Comparison of ENCODE assay signal across 8 cellular contexts in genomic region chr1:86396503-86396900, GRCh38. TPM values are rescaled to one million over a fixed set of nuclear protein-coding genes. Genes with fewer than 3 reads are reported as not detected.
DNase-seq lines count a peak whose midpoint lies in the region; ATAC-seq, FAIRE-seq and TF ChIP-seq lines count a peak whose summit lies in the region.

No MANE protein-coding gene starts in this region.

- intact Hi-C loops in GM12878 (cut with micrococcal nuclease; ENCODE audit: unreplicated experiment), result no loop called here

- TF ChIP-seq EP300 in GM12878 (IDR thresholded peaks at IDR 0.05; ENCODE audit: borderline replicate concordance in 1 of 2, control insufficient read depth in 1 of 2, low read depth in 2 of 2, low read length in 2 of 2), result no peak

- TF ChIP-seq CTCF in GM12878 (IDR thresholded peaks at IDR 0.05 in 2 of 3, conservative IDR thresholded peaks at IDR 0.05 in 1 of 3; ENCODE audit: control insufficient read depth in 2 of 3, extremely low read depth in 1 of 3, insufficient read depth in 1 of 3, low read depth in 3 of 3, low read length in 3 of 3), result no peak

- no TSS peak for BruUV-seq in GM12878 (replicated peaks; lab: Mats Ljungman, UMichigan)

- peaks cover 32% of the 10 kb centered on the region for H3K4me1 Mint-ChIP-seq in memory B cell

- no peaks in the 10 kb centered on the region for H3K27me3 Mint-ChIP-seq in memory B cell

- RAD21 ChIA-PET in GM12878 (lab: Charles Lee; ENCODE audit: unreplicated experiment), result interaction anchor here (0.7 to 2.3 kb wide), 6 partner anchors 11 to 100 kb away, joined by 3 to 8 read pairs (median 5); no protein-coding TSS in a partner anchor

- ATAC-seq in GM21381 (IDR thresholded peaks at IDR 0.05; ENCODE audit: unreplicated experiment), result peak; percentile 18
- peak; percentile 13 for ATAC-seq in GM12878
- peak; percentile 31 for ATAC-seq in memory B cell (ENCODE audit: low read depth)

- H3K36me3 Mint-ChIP-seq in memory B cell, result no peaks in the 10 kb centered on the region

- 0% methylated on average over 9 of the region's 9 CpGs for WGBS in GM12878 (ENCODE audit: insufficient coverage, insufficient replicate concordance, low lambda C conversion rate, missing lambda C conversion rate)

- no peak for FAIRE-seq in GM12878 (lab: Jason Lieb, UNC)

- POLR2A ChIA-PET in GM12878 (lab: Charles Lee), result interaction anchor here (1.5 kb wide), 1 partner anchor 308 kb away, joined by 5 read pairs; the partner anchor contains the start of gene SH3GLB1

- CTCF ChIA-PET in GM12878 (lab: Yijun Ruan, JAX), result interaction anchor here (0.8 to 2.6 kb wide), 7 partner anchors 11 to 105 kb away, joined by 4 to 13 read pairs (median 7); no protein-coding TSS in a partner anchor

- no peaks in the 10 kb centered on the region for H3K9me3 Mint-ChIP-seq in memory B cell

- SMC1A ChIA-PET in GM12878 (lab: Charles Lee; ENCODE audit: uncharacterized antibody, unreplicated experiment), result interaction anchor here (0.6 to 4.4 kb wide), 6 partner anchors 9 to 427 kb away, joined by 3 to 20 read pairs (median 4); partner anchors contain the start of gene SH3GLB1

- H3K27me3 ChIP-seq in HUES6 (ENCODE audit: control insufficient read depth, insufficient read depth, low read length) (no peaks in the 10 kb centered on the region; the same call in 1 of the 2 replicates), GM12878 (replicated peaks in 1 of 2; ENCODE audit: control insufficient read depth in 2 of 2, insufficient read depth in 2 of 2, low read length in 1 of 2) (no peaks in the 10 kb centered on the region)

- no peaks in the 10 kb centered on the region for H3K36me3 ChIP-seq in HUES6 (ENCODE audit: control insufficient read depth, insufficient read depth, low read length)
- H3K36me3 ChIP-seq in GM12878 (ENCODE audit: control insufficient read depth in 2 of 2, insufficient read depth in 2 of 2, low read length in 1 of 2), result no peaks in the 10 kb centered on the region

- H3K27ac ChIP-seq in HUES6 (ENCODE audit: low read depth, low read length) (peak overlapping the region; percentile 59; the same call in 1 of the 2 replicates), GM12878 (ENCODE audit: control insufficient read depth, insufficient read depth) (peak overlapping the region; percentile 54)

- peak overlapping the region; percentile 97 for H2AFZ ChIP-seq in GM12878 (ENCODE audit: control insufficient read depth, low read depth, low read length)

- no peaks in the 10 kb centered on the region for H4K20me1 ChIP-seq in GM12878 (ENCODE audit: control insufficient read depth, insufficient read depth)

- H3K9ac ChIP-seq in HUES6 (ENCODE audit: low read length) (peak overlapping the region; percentile 84), GM12878 (ENCODE audit: control insufficient read depth, insufficient read depth, low read length) (peak overlapping the region; percentile 59)

- TF ChIP-seq RAD21 in GM12878 (IDR thresholded peaks at IDR 0.05; ENCODE audit: insufficient read depth, low read depth, low read length), result no peak

- peak overlapping the region; percentile 93 for H3K4me2 ChIP-seq in GM12878 (ENCODE audit: control insufficient read depth, insufficient read depth)

- peaks cover 5% of the 10 kb centered on the region for H3K79me2 ChIP-seq in GM12878 (ENCODE audit: control insufficient read depth, insufficient read depth, low read length)

- H3K27ac Mint-ChIP-seq in memory B cell, result peak overlapping the region; percentile 97

- no peak for TF ChIP-seq POLR2A in GM12878 (IDR thresholded peaks at IDR 0.05; ENCODE audit: low read depth, low read length)

- DNase-seq in CMK (ENCODE audit: low read depth) (peak; percentile 9), GM12878 (ENCODE audit: low read depth, low spot score) (no peak), memory B cell (ENCODE audit: low spot score in 2 of 2) (peak in 1 of 2 donors; percentile 16), superior temporal gyrus (ENCODE audit: extremely low spot score) (no peak), mucosa of gallbladder (ENCODE audit: low spot score) (no peak), NCI-H1048 (lab: John Stamatoyannopoulos, UW) (no peak)

- H3K9me3 ChIP-seq in HUES6 (ENCODE audit: control insufficient read depth, insufficient read depth, low read depth, low read length), result no peaks in the 10 kb centered on the region
- H3K9me3 ChIP-seq in GM12878 (replicated peaks; ENCODE audit: control insufficient read depth, insufficient read depth, low read length), result no peaks in the 10 kb centered on the region

- in situ Hi-C loops in GM12878 (cut with MboI), result loop anchor here (25.0 kb wide), 1 partner anchor 691 kb away; no protein-coding TSS in a partner anchor

- H3K4me1 ChIP-seq in HUES6 (ENCODE audit: control insufficient read depth, insufficient read depth, low read length) (peaks cover 8% of the 10 kb centered on the region), GM12878 (ENCODE audit: control insufficient read depth, insufficient read depth, low read length) (no peaks in the 10 kb centered on the region)

- H3K4me3 Mint-ChIP-seq in memory B cell, result peak overlapping the region; percentile 99

- H3K4me3 ChIP-seq in HUES6 (ENCODE audit: low read depth, low read length), result peak overlapping the region; percentile 95
- peak overlapping the region; percentile 96 for H3K4me3 ChIP-seq in GM12878

TF ChIP-seq in GM12878, 131 proteins besides CTCF, POLR2A, EP300 and RAD21:
- TF ChIP-seq TAF1 (IDR thresholded peaks at IDR 0.05; ENCODE audit: borderline replicate concordance, low read depth, low read length) (no peak), MLLT1 (IDR thresholded peaks at IDR 0.05) (no peak)

RNA-seq across cellular contexts. Expression of gene ODF2L, which starts 0.4 kb away (rescaled TPM):
- total RNA-seq in GM12878 (2013; cell fraction: nucleolus; rRNA removed), result 136 and 141 TPM in 2 replicates
- total RNA-seq in GM12878 (2014; rRNA removed) (12.2 and 19.9 TPM in 2 replicates), GM12878 (2014; rRNA removed; fragmentation: Illumina TruSeq; extraction: Trizol) (29.5 and 31.2 TPM in 2 replicates), GM12878 (2021) (16.6 and 17.1 TPM in 2 replicates), mucosa of gallbladder (28.3 TPM)
- polyA plus RNA-seq in GM12878 (2011; ENCODE audit: low read depth), result 7.3 TPM
- polyA plus RNA-seq in GM12878 (2011; rRNA removed) (10.4 and 25.3 TPM in 2 replicates), GM12878 (2014; fragmentation: Illumina TruSeq; extraction: Trizol) (22.8 and 41.0 TPM in 2 replicates), GM12878 (2014; fragmentation: Nextera tagmentation; extraction: Ambion mirVana) (10 to 100 TPM; 20.0 to 25.9 TPM), GM12878 (2014; rRNA removed) (13.5 and 13.6 TPM in 2 replicates), GM12878 (2016; fragmentation: Nextera tagmentation; extraction: Ambion mirVana) (10 to 100 TPM; 13.7 to 20.1 TPM)
- 2.0 and 2.6 TPM in 2 replicates for polyA plus RNA-seq in GM12878 (2011; cell fraction: cytosol; rRNA removed)
- 16.3 and 18.9 TPM in 2 replicates for polyA plus RNA-seq in GM12878 (2011; cell fraction: nucleus; rRNA removed)
- polyA plus RNA-seq in GM12878 (2012), result 9.1 and 14.1 TPM in 2 replicates
- 3.9 and 4.6 TPM in 2 replicates for polyA minus RNA-seq in GM12878 (2011; rRNA and poly(A)+ RNA removed)
- polyA minus RNA-seq in GM12878 (2011; cell fraction: cytosol; rRNA and poly(A)+ RNA removed), result 3.2 and 3.6 TPM in 2 replicates
- polyA minus RNA-seq in GM12878 (2011; cell fraction: nucleus; rRNA and poly(A)+ RNA removed), result 13.4 and 18.5 TPM in 2 replicates

RNA-seq across cellular contexts. Expression of gene CLCA2, which starts 27.5 kb away (rescaled TPM):
- not detected in 2 replicates for total RNA-seq in GM12878 (2013; cell fraction: nucleolus; rRNA removed)
- total RNA-seq in GM12878 (2014; rRNA removed), result not detected in 2 replicates
- total RNA-seq in GM12878 (2014; rRNA removed; fragmentation: Illumina TruSeq; extraction: Trizol), result 0.05 TPM in 1 of 2 replicates, not detected in the other
- not detected in 2 replicates for total RNA-seq in GM12878 (2021)
- polyA plus RNA-seq in GM12878 (2011; ENCODE audit: low read depth), result not detected
- polyA plus RNA-seq in GM12878 (2011; rRNA removed), result 0.15 TPM in 1 of 2 replicates, not detected in the other
- polyA plus RNA-seq in GM12878 (2011; cell fraction: cytosol; rRNA removed), result not detected in 2 replicates
- polyA plus RNA-seq in GM12878 (2011; cell fraction: nucleus; rRNA removed), result not detected in 2 replicates
- not detected in 2 replicates for polyA plus RNA-seq in GM12878 (2012)
- polyA plus RNA-seq in GM12878 (2014; fragmentation: Illumina TruSeq; extraction: Trizol), result 0.01 TPM in 1 of 2 replicates, not detected in the other
- polyA plus RNA-seq in GM12878 (2014; fragmentation: Nextera tagmentation; extraction: Ambion mirVana), result under 1 TPM in 1 of 2 experiments, not detected in 1; 0.02 TPM
- polyA plus RNA-seq in GM12878 (2014; rRNA removed), result not detected in 2 replicates
- polyA plus RNA-seq in GM12878 (2016; fragmentation: Nextera tagmentation; extraction: Ambion mirVana), result under 1 TPM in 1 of 2 experiments, not detected in 1; 0.20 TPM
- polyA minus RNA-seq in GM12878 (2011; rRNA and poly(A)+ RNA removed), result not detected in 2 replicates
- polyA minus RNA-seq in GM12878 (2011; cell fraction: cytosol; rRNA and poly(A)+ RNA removed), result not detected in 2 replicates
- not detected in 2 replicates for polyA minus RNA-seq in GM12878 (2011; cell fraction: nucleus; rRNA and poly(A)+ RNA removed)
- not detected for total RNA-seq in mucosa of gallbladder
